In genomic region chr4:138967313-138967712, GRCh38 we compare ENCODE assay signal across 1 cellular context.
TF ChIP-seq lines count a peak whose summit lies in the region.

No MANE protein-coding gene starts in this region.

TF ChIP-seq in GM12878, 131 proteins besides CTCF, POLR2A, EP300 and RAD21 (continued from another document and continues in another):
- TF ChIP-seq ZBTB4 (CRISPR knock-in tag; IDR thresholded peaks at IDR 0.05) = no peak
- TF ChIP-seq CBX3 (IDR thresholded peaks at IDR 0.05; ENCODE audit: borderline replicate concordance, low read depth) = no peak
- TF ChIP-seq ATF7 (IDR thresholded peaks at IDR 0.05; ENCODE audit: low read depth) = peak; percentile 97
- peak; percentile 51; the same call in 1 of the 2 replicates for TF ChIP-seq BCL11A (IDR thresholded peaks at IDR 0.05; ENCODE audit: low read depth, low read length)
- no peak for TF ChIP-seq EZH2 (IDR thresholded peaks at IDR 0.05; ENCODE audit: borderline replicate concordance, control insufficient read depth, low read depth, low read length)
- TF ChIP-seq, protein P1, sequence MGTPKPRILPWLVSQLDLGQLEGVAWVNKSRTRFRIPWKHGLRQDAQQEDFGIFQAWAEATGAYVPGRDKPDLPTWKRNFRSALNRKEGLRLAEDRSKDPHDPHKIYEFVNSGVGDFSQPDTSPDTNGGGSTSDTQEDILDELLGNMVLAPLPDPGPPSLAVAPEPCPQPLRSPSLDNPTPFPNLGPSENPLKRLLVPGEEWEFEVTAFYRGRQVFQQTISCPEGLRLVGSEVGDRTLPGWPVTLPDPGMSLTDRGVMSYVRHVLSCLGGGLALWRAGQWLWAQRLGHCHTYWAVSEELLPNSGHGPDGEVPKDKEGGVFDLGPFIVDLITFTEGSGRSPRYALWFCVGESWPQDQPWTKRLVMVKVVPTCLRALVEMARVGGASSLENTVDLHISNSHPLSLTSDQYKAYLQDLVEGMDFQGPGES (IDR thresholded peaks at IDR 0.05) = no peak
- TF ChIP-seq ZNF384 (IDR thresholded peaks at IDR 0.05; ENCODE audit: borderline replicate concordance, low read depth, low read length) = no peak; the same call in 1 of the 2 replicates
- no peak for TF ChIP-seq SIX5 (IDR thresholded peaks at IDR 0.05; ENCODE audit: low read depth, low read length, severe bottlenecking)
- no peak for TF ChIP-seq GATAD2B (conservative IDR thresholded peaks at IDR 0.05; ENCODE audit: low read depth)
- no peak for TF ChIP-seq MAX (IDR thresholded peaks at IDR 0.05; ENCODE audit: low read depth, low read length)
- TF ChIP-seq, protein P2, sequence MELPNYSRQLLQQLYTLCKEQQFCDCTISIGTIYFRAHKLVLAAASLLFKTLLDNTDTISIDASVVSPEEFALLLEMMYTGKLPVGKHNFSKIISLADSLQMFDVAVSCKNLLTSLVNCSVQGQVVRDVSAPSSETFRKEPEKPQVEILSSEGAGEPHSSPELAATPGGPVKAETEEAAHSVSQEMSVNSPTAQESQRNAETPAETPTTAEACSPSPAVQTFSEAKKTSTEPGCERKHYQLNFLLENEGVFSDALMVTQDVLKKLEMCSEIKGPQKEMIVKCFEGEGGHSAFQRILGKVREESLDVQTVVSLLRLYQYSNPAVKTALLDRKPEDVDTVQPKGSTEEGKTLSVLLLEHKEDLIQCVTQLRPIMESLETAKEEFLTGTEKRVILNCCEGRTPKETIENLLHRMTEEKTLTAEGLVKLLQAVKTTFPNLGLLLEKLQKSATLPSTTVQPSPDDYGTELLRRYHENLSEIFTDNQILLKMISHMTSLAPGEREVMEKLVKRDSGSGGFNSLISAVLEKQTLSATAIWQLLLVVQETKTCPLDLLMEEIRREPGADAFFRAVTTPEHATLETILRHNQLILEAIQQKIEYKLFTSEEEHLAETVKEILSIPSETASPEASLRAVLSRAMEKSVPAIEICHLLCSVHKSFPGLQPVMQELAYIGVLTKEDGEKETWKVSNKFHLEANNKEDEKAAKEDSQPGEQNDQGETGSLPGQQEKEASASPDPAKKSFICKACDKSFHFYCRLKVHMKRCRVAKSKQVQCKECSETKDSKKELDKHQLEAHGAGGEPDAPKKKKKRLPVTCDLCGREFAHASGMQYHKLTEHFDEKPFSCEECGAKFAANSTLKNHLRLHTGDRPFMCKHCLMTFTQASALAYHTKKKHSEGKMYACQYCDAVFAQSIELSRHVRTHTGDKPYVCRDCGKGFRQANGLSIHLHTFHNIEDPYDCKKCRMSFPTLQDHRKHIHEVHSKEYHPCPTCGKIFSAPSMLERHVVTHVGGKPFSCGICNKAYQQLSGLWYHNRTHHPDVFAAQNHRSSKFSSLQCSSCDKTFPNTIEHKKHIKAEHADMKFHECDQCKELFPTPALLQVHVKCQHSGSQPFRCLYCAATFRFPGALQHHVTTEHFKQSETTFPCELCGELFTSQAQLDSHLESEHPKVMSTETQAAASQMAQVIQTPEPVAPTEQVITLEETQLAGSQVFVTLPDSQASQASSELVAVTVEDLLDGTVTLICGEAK (IDR thresholded peaks at IDR 0.05; ENCODE audit: borderline replicate concordance) = no peak
- TF ChIP-seq EGR1 (IDR thresholded peaks at IDR 0.05; ENCODE audit: borderline replicate concordance in 1 of 2, low read depth in 2 of 2, low read length in 2 of 2) = no peak
- no peak for TF ChIP-seq CBFB (IDR thresholded peaks at IDR 0.05; ENCODE audit: low read depth)
- no peak for TF ChIP-seq HDAC6 (IDR thresholded peaks at IDR 0.05; ENCODE audit: unreplicated experiment)
- peak; percentile 92 for TF ChIP-seq MEF2B (IDR thresholded peaks at IDR 0.05; ENCODE audit: partially characterized antibody, poor library complexity, severe bottlenecking)
- no peak for TF ChIP-seq CEBPZ (IDR thresholded peaks at IDR 0.05; ENCODE audit: low read depth, low read length)
- TF ChIP-seq IKZF2 (IDR thresholded peaks at IDR 0.05) = peak; percentile 76 to 86; a peak in 3 of 4 replicates
- TF ChIP-seq, protein P3, sequence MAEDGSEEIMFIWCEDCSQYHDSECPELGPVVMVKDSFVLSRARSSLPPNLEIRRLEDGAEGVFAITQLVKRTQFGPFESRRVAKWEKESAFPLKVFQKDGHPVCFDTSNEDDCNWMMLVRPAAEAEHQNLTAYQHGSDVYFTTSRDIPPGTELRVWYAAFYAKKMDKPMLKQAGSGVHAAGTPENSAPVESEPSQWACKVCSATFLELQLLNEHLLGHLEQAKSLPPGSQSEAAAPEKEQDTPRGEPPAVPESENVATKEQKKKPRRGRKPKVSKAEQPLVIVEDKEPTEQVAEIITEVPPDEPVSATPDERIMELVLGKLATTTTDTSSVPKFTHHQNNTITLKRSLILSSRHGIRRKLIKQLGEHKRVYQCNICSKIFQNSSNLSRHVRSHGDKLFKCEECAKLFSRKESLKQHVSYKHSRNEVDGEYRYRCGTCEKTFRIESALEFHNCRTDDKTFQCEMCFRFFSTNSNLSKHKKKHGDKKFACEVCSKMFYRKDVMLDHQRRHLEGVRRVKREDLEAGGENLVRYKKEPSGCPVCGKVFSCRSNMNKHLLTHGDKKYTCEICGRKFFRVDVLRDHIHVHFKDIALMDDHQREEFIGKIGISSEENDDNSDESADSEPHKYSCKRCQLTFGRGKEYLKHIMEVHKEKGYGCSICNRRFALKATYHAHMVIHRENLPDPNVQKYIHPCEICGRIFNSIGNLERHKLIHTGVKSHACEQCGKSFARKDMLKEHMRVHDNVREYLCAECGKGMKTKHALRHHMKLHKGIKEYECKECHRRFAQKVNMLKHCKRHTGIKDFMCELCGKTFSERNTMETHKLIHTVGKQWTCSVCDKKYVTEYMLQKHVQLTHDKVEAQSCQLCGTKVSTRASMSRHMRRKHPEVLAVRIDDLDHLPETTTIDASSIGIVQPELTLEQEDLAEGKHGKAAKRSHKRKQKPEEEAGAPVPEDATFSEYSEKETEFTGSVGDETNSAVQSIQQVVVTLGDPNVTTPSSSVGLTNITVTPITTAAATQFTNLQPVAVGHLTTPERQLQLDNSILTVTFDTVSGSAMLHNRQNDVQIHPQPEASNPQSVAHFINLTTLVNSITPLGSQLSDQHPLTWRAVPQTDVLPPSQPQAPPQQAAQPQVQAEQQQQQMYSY (CRISPR knock-in tag; IDR thresholded peaks at IDR 0.05) = no peak
- no peak for TF ChIP-seq CEBPB (IDR thresholded peaks at IDR 0.05; ENCODE audit: borderline replicate concordance in 1 of 2, low read depth in 2 of 2, low read length in 2 of 2)
- TF ChIP-seq SMAD5 (IDR thresholded peaks at IDR 0.05; ENCODE audit: low read depth) = no peak
- TF ChIP-seq, protein P4, sequence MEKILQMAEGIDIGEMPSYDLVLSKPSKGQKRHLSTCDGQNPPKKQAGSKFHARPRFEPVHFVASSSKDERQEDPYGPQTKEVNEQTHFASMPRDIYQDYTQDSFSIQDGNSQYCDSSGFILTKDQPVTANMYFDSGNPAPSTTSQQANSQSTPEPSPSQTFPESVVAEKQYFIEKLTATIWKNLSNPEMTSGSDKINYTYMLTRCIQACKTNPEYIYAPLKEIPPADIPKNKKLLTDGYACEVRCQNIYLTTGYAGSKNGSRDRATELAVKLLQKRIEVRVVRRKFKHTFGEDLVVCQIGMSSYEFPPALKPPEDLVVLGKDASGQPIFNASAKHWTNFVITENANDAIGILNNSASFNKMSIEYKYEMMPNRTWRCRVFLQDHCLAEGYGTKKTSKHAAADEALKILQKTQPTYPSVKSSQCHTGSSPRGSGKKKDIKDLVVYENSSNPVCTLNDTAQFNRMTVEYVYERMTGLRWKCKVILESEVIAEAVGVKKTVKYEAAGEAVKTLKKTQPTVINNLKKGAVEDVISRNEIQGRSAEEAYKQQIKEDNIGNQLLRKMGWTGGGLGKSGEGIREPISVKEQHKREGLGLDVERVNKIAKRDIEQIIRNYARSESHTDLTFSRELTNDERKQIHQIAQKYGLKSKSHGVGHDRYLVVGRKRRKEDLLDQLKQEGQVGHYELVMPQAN (conservative IDR thresholded peaks at IDR 0.05) = no peak
- TF ChIP-seq GABPA (IDR thresholded peaks at IDR 0.05; ENCODE audit: low read depth) = no peak
- TF ChIP-seq NFYA (IDR thresholded peaks at IDR 0.05; ENCODE audit: borderline replicate concordance, low read depth, low read length) = no peak
- TF ChIP-seq IKZF1 (conservative IDR thresholded peaks at IDR 0.05) = peak; percentile 81
- TF ChIP-seq ZBED1 (IDR thresholded peaks at IDR 0.05; ENCODE audit: borderline replicate concordance) = no peak
- TF ChIP-seq CHD1 (IDR thresholded peaks at IDR 0.05; ENCODE audit: low read depth, low read length) = no peak
- TF ChIP-seq HCFC1 (IDR thresholded peaks at IDR 0.05; ENCODE audit: low read length) = no peak
- no peak for TF ChIP-seq KDM1A (IDR thresholded peaks at IDR 0.05; ENCODE audit: borderline replicate concordance)
- TF ChIP-seq RUNX3 (IDR thresholded peaks at IDR 0.05; ENCODE audit: low read length) = no peak; the same call in 1 of the 2 replicates
- TF ChIP-seq JUNB (IDR thresholded peaks at IDR 0.05) = peak; percentile 72
- TF ChIP-seq KLF5 (IDR thresholded peaks at IDR 0.05; ENCODE audit: partially characterized antibody) = peak; percentile 49
- no peak for TF ChIP-seq TCF3 (IDR thresholded peaks at IDR 0.05; ENCODE audit: borderline replicate concordance, insufficient read depth, low read depth, low read length)
- TF ChIP-seq LARP7 (IDR thresholded peaks at IDR 0.05) = no peak
- no peak for TF ChIP-seq BRCA1 (IDR thresholded peaks at IDR 0.05; ENCODE audit: low read depth, low read length)
- TF ChIP-seq TCF7 (IDR thresholded peaks at IDR 0.05; ENCODE audit: borderline replicate concordance) = no peak
- peak; percentile 48 for TF ChIP-seq SMAD1 (IDR thresholded peaks at IDR 0.05; ENCODE audit: low read depth, partially characterized antibody)
- no peak for TF ChIP-seq NBN (IDR thresholded peaks at IDR 0.05)
- TF ChIP-seq STAT3 (IDR thresholded peaks at IDR 0.05; ENCODE audit: low read depth, low read length) = no peak
- TF ChIP-seq POLR2AphosphoS5 (IDR thresholded peaks at IDR 0.05; ENCODE audit: low read length) = no peak
- no peak for TF ChIP-seq SIN3A (IDR thresholded peaks at IDR 0.05; ENCODE audit: low read depth, low read length)
- 0 out of 2 replicates have a peak, but pooled peaks have one; percentile 14 for TF ChIP-seq CHD2 (IDR thresholded peaks at IDR 0.05; ENCODE audit: borderline replicate concordance, low read depth, low read length)
- 0 out of 2 replicates have a peak, but pooled peaks have one; percentile 37 for TF ChIP-seq JUND (IDR thresholded peaks at IDR 0.05; ENCODE audit: low read depth, low read length)
- no peak for TF ChIP-seq ZNF24 (IDR thresholded peaks at IDR 0.05)
- TF ChIP-seq USF2 (IDR thresholded peaks at IDR 0.05; ENCODE audit: borderline replicate concordance, low read depth, low read length) = no peak
- TF ChIP-seq RBBP5 (conservative IDR thresholded peaks at IDR 0.05) = no peak
- TF ChIP-seq DPF2 (IDR thresholded peaks at IDR 0.05) = peak; percentile 94
- TF ChIP-seq ZZZ3 (IDR thresholded peaks at IDR 0.05; ENCODE audit: control insufficient read depth, insufficient read length, low read depth) = no peak
- no peak; the same call in 1 of the 2 replicates for TF ChIP-seq FOXK2 (IDR thresholded peaks at IDR 0.05)
- TF ChIP-seq MEF2A (IDR thresholded peaks at IDR 0.05; ENCODE audit: insufficient read depth, low read depth, low read length) = no peak
- peak; percentile 100 for TF ChIP-seq MTA2 (IDR thresholded peaks at IDR 0.05; ENCODE audit: low read depth)
- TF ChIP-seq ZSCAN29 (IDR thresholded peaks at IDR 0.05) = no peak
